In genomic region chr1:227489572-227489971, GRCh38 we compare ENCODE assay signal across 18 cellular contexts.
"Had no signal": no experiment of that assay in that cellular context is flagged by ENCODE, and none has a peak within 500 bp of the region (broad histone marks: within the 10 kb centered on the region; RNA-seq: fewer than 3 reads in every experiment).

No MANE protein-coding gene starts in this region.

- H3K9ac ChIP-seq: neural progenitor cell had no signal

- H3K4me3 ChIP-seq: lung, neural progenitor cell, spleen, thoracic aorta, vagina had no signal

- H3K27me3 ChIP-seq: neural progenitor cell, spleen, vagina had no signal

- H3K9me3 ChIP-seq: thoracic aorta, vagina had no signal

- H3K36me3 ChIP-seq: neural progenitor cell, spleen, thoracic aorta, vagina had no signal

- DNase-seq: activated CD4-positive, alpha-beta T cell treated with anti-CD3 and anti-CD28 coated beads for 1 hour; activated CD4-positive, alpha-beta T cell treated with anti-CD3 and anti-CD28 coated beads, Interleukin-2, amount 50 U/mL, for 4 hours; activated naive CD4-positive, alpha-beta T cell treated with Interleukin-2 at 50 U/mL for 16 hours; activated naive CD8-positive, alpha-beta T cell treated with anti-CD3 and anti-CD28 coated beads for 36 hours; activated T-cell treated with anti-CD3 and anti-CD28 coated beads, Interleukin-2, amount 50 U/mL, for 48 hours; effector memory CD4-positive, alpha-beta T cell; foreskin melanocyte; glutamatergic neuron; naive thymus-derived CD8-positive, alpha-beta T cell; posterior cingulate gyrus; spleen; stimulated activated CD4-positive, alpha-beta T cell treated with anti-CD3 and anti-CD28 coated beads, Interleukin-4, amount 100 ng/mL, for 1 hour; stimulated activated naive CD4-positive, alpha-beta T cell; T-helper 9 cell had no signal

- H3K4me2 ChIP-seq: neural progenitor cell had no signal

- H3K4me1 ChIP-seq: neural progenitor cell, spleen, vagina had no signal

- ATAC-seq: naive thymus-derived CD8-positive, alpha-beta T cell had no signal

- H2AFZ ChIP-seq: neural progenitor cell had no signal

- H3K27ac ChIP-seq: neural progenitor cell, spleen, thoracic aorta, vagina had no signal
